ENCODE assay signal across 1 cellular context in the genomic region with DNA sequence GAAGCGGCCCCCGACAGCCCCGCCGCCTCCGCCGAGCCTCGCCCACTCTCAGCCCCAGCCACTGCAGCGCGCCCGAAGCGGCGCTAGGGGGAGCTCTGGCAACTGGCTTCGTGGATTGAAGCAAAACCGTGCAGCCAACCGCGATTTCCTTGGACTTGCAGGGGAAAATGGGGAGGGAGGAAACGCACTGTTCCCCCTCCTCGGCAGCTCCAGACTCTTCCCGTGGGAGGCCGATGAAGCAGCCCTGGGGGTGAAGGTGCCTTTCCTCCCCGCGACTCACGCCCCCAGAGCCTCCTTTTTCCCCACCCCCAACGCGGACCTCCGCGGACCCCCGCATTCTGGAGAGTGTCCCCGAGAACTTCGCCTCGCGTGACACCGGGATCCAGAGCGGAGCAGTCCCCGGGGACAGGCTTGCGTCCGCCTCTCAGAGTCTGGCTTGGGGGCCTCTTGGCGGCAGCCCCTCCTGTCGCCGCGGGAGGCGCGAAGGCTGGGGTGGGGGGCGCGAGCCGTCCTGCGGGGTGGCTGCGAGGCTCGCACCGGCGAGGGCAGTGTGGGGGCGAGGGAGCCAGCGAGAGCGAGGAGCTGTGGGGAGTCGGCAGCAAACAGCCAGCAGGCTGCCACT.
TF ChIP-seq lines count a peak whose summit lies in the region.

No MANE protein-coding gene starts in this region.

TF ChIP-seq in HepG2, 621 proteins besides CTCF, POLR2A, EP300 and RAD21 (continued from another document and continues in another):
- TF ChIP-seq HNF1A (IDR thresholded peaks at IDR 0.05; ENCODE audit: low read depth): no peak
- TF ChIP-seq HNF1A (CRISPR knock-in tag; IDR thresholded peaks at IDR 0.05; ENCODE audit: borderline replicate concordance): no peak
- TF ChIP-seq GABPB1 (CRISPR knock-in tag; IDR thresholded peaks at IDR 0.05): peak; percentile 67
- TF ChIP-seq, protein P1, sequence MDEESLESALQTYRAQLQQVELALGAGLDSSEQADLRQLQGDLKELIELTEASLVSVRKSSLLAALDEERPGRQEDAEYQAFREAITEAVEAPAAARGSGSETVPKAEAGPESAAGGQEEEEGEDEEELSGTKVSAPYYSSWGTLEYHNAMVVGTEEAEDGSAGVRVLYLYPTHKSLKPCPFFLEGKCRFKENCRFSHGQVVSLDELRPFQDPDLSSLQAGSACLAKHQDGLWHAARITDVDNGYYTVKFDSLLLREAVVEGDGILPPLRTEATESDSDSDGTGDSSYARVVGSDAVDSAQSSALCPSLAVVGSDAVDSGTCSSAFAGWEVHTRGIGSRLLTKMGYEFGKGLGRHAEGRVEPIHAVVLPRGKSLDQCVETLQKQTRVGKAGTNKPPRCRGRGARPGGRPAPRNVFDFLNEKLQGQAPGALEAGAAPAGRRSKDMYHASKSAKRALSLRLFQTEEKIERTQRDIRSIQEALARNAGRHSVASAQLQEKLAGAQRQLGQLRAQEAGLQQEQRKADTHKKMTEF (CRISPR knock-in tag; IDR thresholded peaks at IDR 0.05): peak; percentile 73
- 0 out of 2 replicates have a peak, but pooled peaks have one; percentile 64 for TF ChIP-seq MAF1 (CRISPR knock-in tag; IDR thresholded peaks at IDR 0.05; ENCODE audit: borderline replicate concordance)
- no peak for TF ChIP-seq SNRNP70 (IDR thresholded peaks at IDR 0.05; ENCODE audit: low read depth, low read length)
- TF ChIP-seq ZNF33A (CRISPR knock-in tag; IDR thresholded peaks at IDR 0.05; ENCODE audit: borderline replicate concordance): no peak
- TF ChIP-seq KDM4B (CRISPR knock-in tag; IDR thresholded peaks at IDR 0.05): peak; percentile 9; the same call in 1 of the 2 replicates
- no peak for TF ChIP-seq ZNF7 (CRISPR knock-in tag; IDR thresholded peaks at IDR 0.05)
- no peak for TF ChIP-seq PHF5A (CRISPR knock-in tag; IDR thresholded peaks at IDR 0.05; ENCODE audit: low read depth, unreplicated experiment)
- TF ChIP-seq ZNF792 (CRISPR knock-in tag; IDR thresholded peaks at IDR 0.05): 0 out of 2 replicates have a peak, but pooled peaks have one; percentile 21
- TF ChIP-seq ZNF34 (CRISPR knock-in tag; IDR thresholded peaks at IDR 0.05; ENCODE audit: borderline replicate concordance): no peak
- TF ChIP-seq, protein P2, sequence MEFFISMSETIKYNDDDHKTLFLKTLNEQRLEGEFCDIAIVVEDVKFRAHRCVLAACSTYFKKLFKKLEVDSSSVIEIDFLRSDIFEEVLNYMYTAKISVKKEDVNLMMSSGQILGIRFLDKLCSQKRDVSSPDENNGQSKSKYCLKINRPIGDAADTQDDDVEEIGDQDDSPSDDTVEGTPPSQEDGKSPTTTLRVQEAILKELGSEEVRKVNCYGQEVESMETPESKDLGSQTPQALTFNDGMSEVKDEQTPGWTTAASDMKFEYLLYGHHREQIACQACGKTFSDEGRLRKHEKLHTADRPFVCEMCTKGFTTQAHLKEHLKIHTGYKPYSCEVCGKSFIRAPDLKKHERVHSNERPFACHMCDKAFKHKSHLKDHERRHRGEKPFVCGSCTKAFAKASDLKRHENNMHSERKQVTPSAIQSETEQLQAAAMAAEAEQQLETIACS (CRISPR knock-in tag; IDR thresholded peaks at IDR 0.05): no peak
- no peak for TF ChIP-seq KDM6A (CRISPR knock-in tag; IDR thresholded peaks at IDR 0.05; ENCODE audit: low read depth)
- peak; percentile 37; the same call in 1 of the 2 replicates for TF ChIP-seq ZBTB46 (CRISPR knock-in tag; IDR thresholded peaks at IDR 0.05; ENCODE audit: borderline replicate concordance)
- TF ChIP-seq ZNF335 (CRISPR knock-in tag; IDR thresholded peaks at IDR 0.05): no peak
- TF ChIP-seq MBNL3 (CRISPR knock-in tag; conservative IDR thresholded peaks at IDR 0.05): no peak
- peak; percentile 43; the same call in 1 of the 2 replicates for TF ChIP-seq ZNF724P (CRISPR knock-in tag; IDR thresholded peaks at IDR 0.05; ENCODE audit: borderline replicate concordance)
- TF ChIP-seq, protein P3, sequence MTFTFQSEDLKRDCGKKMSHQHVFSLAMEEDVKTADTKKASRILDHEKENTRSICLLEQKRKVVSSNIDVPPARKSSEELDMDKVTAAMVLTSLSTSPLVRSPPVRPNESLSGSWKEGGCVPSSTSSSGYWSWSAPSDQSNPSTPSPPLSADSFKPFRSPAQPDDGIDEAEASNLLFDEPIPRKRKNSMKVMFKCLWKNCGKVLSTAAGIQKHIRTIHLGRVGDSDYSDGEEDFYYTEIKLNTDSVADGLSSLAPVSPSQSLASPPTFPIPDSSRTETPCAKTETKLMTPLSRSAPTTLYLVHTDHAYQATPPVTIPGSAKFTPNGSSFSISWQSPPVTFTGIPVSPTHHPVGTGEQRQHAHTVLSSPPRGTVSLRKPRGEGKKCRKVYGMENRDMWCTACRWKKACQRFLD (CRISPR knock-in tag; IDR thresholded peaks at IDR 0.05; ENCODE audit: borderline replicate concordance): no peak
- no peak for TF ChIP-seq ZNF17 (CRISPR knock-in tag; IDR thresholded peaks at IDR 0.05)
- no peak for TF ChIP-seq AKAP8 (CRISPR knock-in tag; IDR thresholded peaks at IDR 0.05)
- TF ChIP-seq, protein P4, sequence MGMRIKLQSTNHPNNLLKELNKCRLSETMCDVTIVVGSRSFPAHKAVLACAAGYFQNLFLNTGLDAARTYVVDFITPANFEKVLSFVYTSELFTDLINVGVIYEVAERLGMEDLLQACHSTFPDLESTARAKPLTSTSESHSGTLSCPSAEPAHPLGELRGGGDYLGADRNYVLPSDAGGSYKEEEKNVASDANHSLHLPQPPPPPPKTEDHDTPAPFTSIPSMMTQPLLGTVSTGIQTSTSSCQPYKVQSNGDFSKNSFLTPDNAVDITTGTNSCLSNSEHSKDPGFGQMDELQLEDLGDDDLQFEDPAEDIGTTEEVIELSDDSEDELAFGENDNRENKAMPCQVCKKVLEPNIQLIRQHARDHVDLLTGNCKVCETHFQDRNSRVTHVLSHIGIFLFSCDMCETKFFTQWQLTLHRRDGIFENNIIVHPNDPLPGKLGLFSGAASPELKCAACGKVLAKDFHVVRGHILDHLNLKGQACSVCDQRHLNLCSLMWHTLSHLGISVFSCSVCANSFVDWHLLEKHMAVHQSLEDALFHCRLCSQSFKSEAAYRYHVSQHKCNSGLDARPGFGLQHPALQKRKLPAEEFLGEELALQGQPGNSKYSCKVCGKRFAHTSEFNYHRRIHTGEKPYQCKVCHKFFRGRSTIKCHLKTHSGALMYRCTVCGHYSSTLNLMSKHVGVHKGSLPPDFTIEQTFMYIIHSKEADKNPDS (CRISPR knock-in tag; IDR thresholded peaks at IDR 0.05): no peak
- no peak; the same call in 1 of the 2 replicates for TF ChIP-seq ZNF33B (CRISPR knock-in tag; IDR thresholded peaks at IDR 0.05)
- TF ChIP-seq TRIM24 (CRISPR knock-in tag; IDR thresholded peaks at IDR 0.05): no peak
- TF ChIP-seq NONO (IDR thresholded peaks at IDR 0.05): no peak
- TF ChIP-seq NONO (CRISPR knock-in tag; conservative IDR thresholded peaks at IDR 0.05): peak; percentile 54
- peak; percentile 14; the same call in 1 of the 2 replicates for TF ChIP-seq FOXA3 (CRISPR knock-in tag; IDR thresholded peaks at IDR 0.05)
- no peak for TF ChIP-seq ZBTB8A (CRISPR knock-in tag; IDR thresholded peaks at IDR 0.05; ENCODE audit: borderline replicate concordance, low read depth)
- TF ChIP-seq ZNF326 (CRISPR knock-in tag; IDR thresholded peaks at IDR 0.05; ENCODE audit: borderline replicate concordance): no peak
- peak; percentile 71 for TF ChIP-seq SALL1 (CRISPR knock-in tag; IDR thresholded peaks at IDR 0.05)
- TF ChIP-seq, protein P5, sequence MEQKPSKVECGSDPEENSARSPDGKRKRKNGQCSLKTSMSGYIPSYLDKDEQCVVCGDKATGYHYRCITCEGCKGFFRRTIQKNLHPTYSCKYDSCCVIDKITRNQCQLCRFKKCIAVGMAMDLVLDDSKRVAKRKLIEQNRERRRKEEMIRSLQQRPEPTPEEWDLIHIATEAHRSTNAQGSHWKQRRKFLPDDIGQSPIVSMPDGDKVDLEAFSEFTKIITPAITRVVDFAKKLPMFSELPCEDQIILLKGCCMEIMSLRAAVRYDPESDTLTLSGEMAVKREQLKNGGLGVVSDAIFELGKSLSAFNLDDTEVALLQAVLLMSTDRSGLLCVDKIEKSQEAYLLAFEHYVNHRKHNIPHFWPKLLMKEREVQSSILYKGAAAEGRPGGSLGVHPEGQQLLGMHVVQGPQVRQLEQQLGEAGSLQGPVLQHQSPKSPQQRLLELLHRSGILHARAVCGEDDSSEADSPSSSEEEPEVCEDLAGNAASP (CRISPR knock-in tag; IDR thresholded peaks at IDR 0.05; ENCODE audit: borderline replicate concordance): 0 out of 2 replicates have a peak, but pooled peaks have one; percentile 42
- TF ChIP-seq CCAR2 (optimal IDR thresholded peaks at IDR 0.05; ENCODE audit: low read depth, low read length): no peak
- TF ChIP-seq ZNF773 (CRISPR knock-in tag; IDR thresholded peaks at IDR 0.05; ENCODE audit: borderline replicate concordance): no peak
- TF ChIP-seq KMT2B (CRISPR knock-in tag; IDR thresholded peaks at IDR 0.05): no peak
- no peak for TF ChIP-seq AFF4 (CRISPR knock-in tag; IDR thresholded peaks at IDR 0.05)
- no peak for TF ChIP-seq GPBP1L1 (CRISPR knock-in tag; IDR thresholded peaks at IDR 0.05)
- TF ChIP-seq TEAD3 (CRISPR knock-in tag; optimal IDR thresholded peaks at IDR 0.05; ENCODE audit: borderline replicate concordance): peak; percentile 58
- no peak for TF ChIP-seq ZNF510 (CRISPR knock-in tag; IDR thresholded peaks at IDR 0.05; ENCODE audit: low read depth)
- TF ChIP-seq HNRNPL (IDR thresholded peaks at IDR 0.05; ENCODE audit: low read depth, low read length): no peak
- TF ChIP-seq SP2 (CRISPR knock-in tag; IDR thresholded peaks at IDR 0.05): no peak
- no peak for TF ChIP-seq RELA (CRISPR knock-in tag; IDR thresholded peaks at IDR 0.05)
- no peak for TF ChIP-seq ZNF530 (CRISPR knock-in tag; IDR thresholded peaks at IDR 0.05; ENCODE audit: low read depth)
